In genomic region chr21:25862596-25862995, GRCh38 we compare ENCODE assay signal across 8 cellular contexts.
A peak's percentile ranks its signal among the peaks of the same experiment; 100 is the strongest.
DNase-seq lines count a peak whose midpoint lies in the region; ATAC-seq, FAIRE-seq and TF ChIP-seq lines count a peak whose summit lies in the region.

No MANE protein-coding gene starts in this region.

- ATAC-seq in GM21360 (IDR thresholded peaks at IDR 0.05; ENCODE audit: unreplicated experiment) = peak; percentile 75
- peak in 3 of 4 donors; percentile 37 to 66 (median 49) for ATAC-seq in pancreas

- H3K9me3 ChIP-seq in pancreas = no peaks in the 10 kb centered on the region

- H3K27ac ChIP-seq in pancreas = no peak overlapping the region
- H3K27ac ChIP-seq in caudate nucleus (ENCODE audit: low read depth, low read length) = no peak overlapping the region

- no peaks in the 10 kb centered on the region for H3K27me3 Mint-ChIP-seq in chondrocyte (ENCODE audit: low read depth)

- no peaks in the 10 kb centered on the region for H3K27me3 ChIP-seq in pancreas

- FAIRE-seq in pancreas (lab: Jason Lieb, UNC) = no peak

- intact Hi-C loops in pancreas (cut with DNase I) = no loop called here

- peaks cover 15% of the 10 kb centered on the region for H3K4me1 Mint-ChIP-seq in chondrocyte (ENCODE audit: low read depth)

- no peaks in the 10 kb centered on the region for H3K36me3 Mint-ChIP-seq in chondrocyte (ENCODE audit: low read depth)

- no peak overlapping the region for H3K4me3 Mint-ChIP-seq in chondrocyte (ENCODE audit: unreplicated experiment)

- H3K9me3 Mint-ChIP-seq in chondrocyte (ENCODE audit: low read depth) = peaks cover 5% of the 10 kb centered on the region

- WGBS in pancreas, 2 donors = 16 to 46% methylated on average over 1 of the region's 1 CpG

- H3K4me1 ChIP-seq in pancreas = no peaks in the 10 kb centered on the region

- DNase-seq in NCI-H2227 (lab: John Stamatoyannopoulos, UW; ENCODE audit: unreplicated experiment) (peak; percentile 39), NCI-H2227 treated with DMSO at 0.1 percent for 48 hours (lab: John Stamatoyannopoulos, UW) (no peak), NCI-H446 treated with DMSO at 0.1 percent for 48 hours (lab: John Stamatoyannopoulos, UW) (peak; percentile 9), chondrocyte (ENCODE audit: low spot score) (no peak), pancreas (no peak), SHP77 (lab: John Stamatoyannopoulos, UW) (no peak), caudate nucleus (lab: John Stamatoyannopoulos, UW) (no peak)

- TF ChIP-seq CTCF in chondrocyte (IDR thresholded peaks at IDR 0.05) (peak; percentile 79), pancreas (IDR thresholded peaks at IDR 0.05) (peak; percentile 36 to 51 (median 42))

- no peak overlapping the region for H3K4me3 ChIP-seq in pancreas

- H3K27ac Mint-ChIP-seq in chondrocyte (ENCODE audit: unreplicated experiment) = no peak overlapping the region

- no peaks in the 10 kb centered on the region for H3K36me3 ChIP-seq in pancreas

Comparison
In these comparisons a context has a peak if more than half of its experiments do, and no peak if none do; other contexts are left out.
1. DNase-seq: peak in NCI-H2227 (single experiment) and NCI-H446 treated with DMSO at 0.1 percent for 48 hours (single experiment); none in NCI-H2227 treated with DMSO at 0.1 percent for 48 hours (single experiment), chondrocyte (single experiment), pancreas (0 of 6), SHP77 (0 of 2) and caudate nucleus (0 of 61).